ENCODE assay signal across 26 cellular contexts in genomic region chr6:131581523-131581922, GRCh38. TPM values are rescaled to one million over a fixed set of nuclear protein-coding genes. Genes with fewer than 3 reads are reported as not detected.
"Had no signal": no experiment of that assay in that cellular context is flagged by ENCODE, and none has a peak within 500 bp of the region (broad histone marks: within the 10 kb centered on the region; RNA-seq: fewer than 3 reads in every experiment).

No MANE protein-coding gene starts in this region.

- DNase-seq: activated CD4-positive, alpha-beta T cell treated with anti-CD3 and anti-CD28 coated beads for 48 hours; activated CD4-positive, alpha-beta T cell treated with anti-CD3 and anti-CD28 coated beads, Interleukin-2, amount 50 U/mL, for 48 hours; activated CD4-positive, CD25-positive, alpha-beta regulatory T cell treated with anti-CD3 and anti-CD28 coated beads, Interleukin-2, amount 50 U/mL, for 72 hours; activated CD8-positive, alpha-beta memory T cell treated with anti-CD3 and anti-CD28 coated beads, Interleukin-2, amount 10 ng/mL, durations not matched to agents 7 days and 5 days; activated effector memory CD4-positive, alpha-beta T cell treated with Interleukin-2 at 50 U/mL for 16 hours; activated naive CD4-positive, alpha-beta T cell; activated T-cell treated with anti-CD3 and anti-CD28 coated beads, Interleukin-2, amount 50 U/mL, for 24 hours; aorta; caudate nucleus; KG1; NCI-H1048; NCI-H146; NCI-H187 treated with DMSO at 0.1 percent for 48 hours; NCI-H2081 treated with DMSO at 0.1 percent for 48 hours; NCI-H446; NCI-H524; OCI-M1; RPMI8226; T-cell; T-helper 2 cell; T1000 had no signal

- H3K9me3 ChIP-seq: breast epithelium, SJSA1 had no signal

- H3K4me3 ChIP-seq: breast epithelium, SJSA1 had no signal

- H3K27ac ChIP-seq: breast epithelium, SJSA1 had no signal

- H3K27me3 ChIP-seq: breast epithelium, SJSA1 had no signal

- H3K4me1 ChIP-seq: breast epithelium, SJSA1 had no signal

RNA-seq across cellular contexts. Expression of gene ARG1, which starts 8.5 kb away (rescaled TPM):
- total RNA-seq: activated CD8-positive, alpha-beta memory T cell treated with anti-CD3 and anti-CD28 coated beads, Interleukin-2, amount 10 ng/mL, durations not matched to agents 7 days and 5 days; activated T-helper 1 cell treated with anti-CD3 and anti-CD28 coated beads, Interleukin-12 subunit alpha, Interleukin-12 subunit beta, Interleukin-2, Interleukin-4 antibody, amounts not matched to agents 30 ng/mL and 10 ng/mL and 1 ng/mL, durations not matched to agents 14 hours and 24 hours and 36 hours; MCF 10A; SJSA1 had no signal
- polyA plus RNA-seq: aorta had no signal

RNA-seq across cellular contexts. Expression of gene ENPP3, which starts 55.6 kb away (rescaled TPM):
- total RNA-seq: MCF 10A, WTC11 had no signal
